Comparison of ENCODE assay signal across 2 cellular contexts in genomic region chr20:38141889-38142494, GRCh38.
TF ChIP-seq lines count a peak whose summit lies in the region.

No MANE protein-coding gene starts in this region.

TF ChIP-seq in H1, 55 proteins besides CTCF, POLR2A, EP300 and RAD21:
- TF ChIP-seq BACH1 (IDR thresholded peaks at IDR 0.05; ENCODE audit: low read length), result no peak
- TF ChIP-seq SRF (IDR thresholded peaks at IDR 0.05; ENCODE audit: low read depth, low read length), result no peak
- TF ChIP-seq CEBPB (IDR thresholded peaks at IDR 0.05; ENCODE audit: low read depth, low read length), result no peak
- no peak for TF ChIP-seq KDM4A (IDR thresholded peaks at IDR 0.05; ENCODE audit: low read depth, low read length, severe bottlenecking)
- no peak for TF ChIP-seq ATF3 (IDR thresholded peaks at IDR 0.05; ENCODE audit: insufficient read depth, low read depth, low read length)
- TF ChIP-seq TAF7 (optimal IDR thresholded peaks at IDR 0.05; ENCODE audit: borderline replicate concordance, low read depth, low read length), result no peak
- TF ChIP-seq TEAD4 (IDR thresholded peaks at IDR 0.05; ENCODE audit: low read depth, low read length), result no peak
- no peak for TF ChIP-seq RFX5 (IDR thresholded peaks at IDR 0.05; ENCODE audit: borderline replicate concordance, low read depth, low read length)
- TF ChIP-seq SP1 (IDR thresholded peaks at IDR 0.05; ENCODE audit: low read depth, low read length), result no peak
- TF ChIP-seq RXRA (IDR thresholded peaks at IDR 0.05; ENCODE audit: insufficient read depth, low read depth, low read length), result no peak
- no peak for TF ChIP-seq PHF8 (conservative IDR thresholded peaks at IDR 0.05; ENCODE audit: low read depth, low read length)
- no peak for TF ChIP-seq BCL11A (IDR thresholded peaks at IDR 0.05; ENCODE audit: low read depth in 2 of 2, low read length in 2 of 2)
- no peak for TF ChIP-seq TAF1 (IDR thresholded peaks at IDR 0.05; ENCODE audit: low read depth, low read length)
- no peak for TF ChIP-seq MAFK (IDR thresholded peaks at IDR 0.05; ENCODE audit: low read depth, low read length)
- no peak for TF ChIP-seq HDAC2 (IDR thresholded peaks at IDR 0.05; ENCODE audit: borderline replicate concordance in 1 of 2, low read depth in 2 of 2, low read length in 2 of 2)
- TF ChIP-seq ZNF274 (IDR thresholded peaks at IDR 0.05; ENCODE audit: borderline replicate concordance, extremely low read depth, low read length), result no peak
- TF ChIP-seq CTBP2 (IDR thresholded peaks at IDR 0.05; ENCODE audit: borderline replicate concordance, insufficient read depth, insufficient read length, low read length), result no peak
- no peak for TF ChIP-seq GTF2F1 (IDR thresholded peaks at IDR 0.05; ENCODE audit: borderline replicate concordance, low read depth, low read length)

TF ChIP-seq in liver, 16 proteins besides CTCF, POLR2A, EP300 and RAD21:
- no peak for TF ChIP-seq HNF4A (conservative IDR thresholded peaks at IDR 0.05)
- no peak for TF ChIP-seq YY1 (IDR thresholded peaks at IDR 0.05)
- no peak for TF ChIP-seq GABPA (IDR thresholded peaks at IDR 0.05 in 1 of 2, conservative IDR thresholded peaks at IDR 0.05 in 1 of 2)
- TF ChIP-seq JUND (IDR thresholded peaks at IDR 0.05), result no peak
- TF ChIP-seq, protein P1, sequence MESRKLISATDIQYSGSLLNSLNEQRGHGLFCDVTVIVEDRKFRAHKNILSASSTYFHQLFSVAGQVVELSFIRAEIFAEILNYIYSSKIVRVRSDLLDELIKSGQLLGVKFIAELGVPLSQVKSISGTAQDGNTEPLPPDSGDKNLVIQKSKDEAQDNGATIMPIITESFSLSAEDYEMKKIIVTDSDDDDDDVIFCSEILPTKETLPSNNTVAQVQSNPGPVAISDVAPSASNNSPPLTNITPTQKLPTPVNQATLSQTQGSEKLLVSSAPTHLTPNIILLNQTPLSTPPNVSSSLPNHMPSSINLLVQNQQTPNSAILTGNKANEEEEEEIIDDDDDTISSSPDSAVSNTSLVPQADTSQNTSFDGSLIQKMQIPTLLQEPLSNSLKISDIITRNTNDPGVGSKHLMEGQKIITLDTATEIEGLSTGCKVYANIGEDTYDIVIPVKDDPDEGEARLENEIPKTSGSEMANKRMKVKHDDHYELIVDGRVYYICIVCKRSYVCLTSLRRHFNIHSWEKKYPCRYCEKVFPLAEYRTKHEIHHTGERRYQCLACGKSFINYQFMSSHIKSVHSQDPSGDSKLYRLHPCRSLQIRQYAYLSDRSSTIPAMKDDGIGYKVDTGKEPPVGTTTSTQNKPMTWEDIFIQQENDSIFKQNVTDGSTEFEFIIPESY (IDR thresholded peaks at IDR 0.05), result no peak
